Comparison of ENCODE assay signal across 26 cellular contexts in the genomic region with DNA sequence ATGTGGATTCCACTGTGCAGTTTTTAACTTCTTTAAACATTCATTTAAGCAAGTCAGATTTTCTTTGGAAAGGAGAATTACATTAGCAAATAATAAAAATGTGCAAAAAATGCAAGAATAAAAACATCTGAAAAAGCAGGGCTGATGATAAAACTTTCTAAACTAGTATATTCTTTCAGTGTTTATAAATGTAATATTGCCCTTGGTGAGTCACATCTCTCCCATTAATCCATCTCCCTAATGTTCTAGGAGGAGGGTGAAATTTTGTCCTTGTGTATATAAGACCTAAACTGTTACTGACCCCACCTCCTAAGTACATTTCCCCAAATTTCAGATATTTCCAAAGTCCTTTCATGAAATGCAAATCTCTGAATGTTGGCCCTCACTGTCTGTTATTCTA.
"Had no signal": no experiment of that assay in that cellular context is flagged by ENCODE, and none has a peak within 500 bp of the region (broad histone marks: within the 10 kb centered on the region; RNA-seq: fewer than 3 reads in every experiment).

No MANE protein-coding gene starts in this region.

- H3K4me1 Mint-ChIP-seq: naive thymus-derived CD4-positive, alpha-beta T cell; nephron; stimulated activated effector memory CD8-positive, alpha-beta T cell treated with anti-CD3 and anti-CD28 coated beads, Interleukin-12 subunit alpha, Interleukin-12 subunit beta, amount 100 ng/mL, for 72 hours had no signal

- H3K27ac Mint-ChIP-seq: dendritic cell treated with granulocyte-macrophage colony-stimulating factor and Interleukin-4, amounts not matched to agents 40 ng/mL and 50 ng/mL, for 4 days; endodermal cell; naive thymus-derived CD4-positive, alpha-beta T cell; nephron; stimulated activated effector memory CD8-positive, alpha-beta T cell treated with anti-CD3 and anti-CD28 coated beads, Interleukin-12 subunit alpha, Interleukin-12 subunit beta, amount 100 ng/mL, for 72 hours had no signal

- H3K36me3 ChIP-seq: colonic mucosa, prostate gland, right atrium auricular region, thyroid gland had no signal

- H3K9me3 Mint-ChIP-seq: endodermal cell; naive thymus-derived CD4-positive, alpha-beta T cell; nephron; stimulated activated effector memory CD8-positive, alpha-beta T cell treated with anti-CD3 and anti-CD28 coated beads, Interleukin-12 subunit alpha, Interleukin-12 subunit beta, amount 100 ng/mL, for 72 hours had no signal

- H3K27me3 Mint-ChIP-seq: dendritic cell treated with granulocyte-macrophage colony-stimulating factor and Interleukin-4, amounts not matched to agents 40 ng/mL and 50 ng/mL, for 4 days; naive thymus-derived CD4-positive, alpha-beta T cell had no signal

- H3K4me3 ChIP-seq: colonic mucosa, left lung, prostate gland, right atrium auricular region, smooth muscle cell, stomach, thyroid gland had no signal

- H3K9me3 ChIP-seq: colonic mucosa, left lung, prostate gland, right atrium auricular region, stomach, thyroid gland had no signal

- H3K4me2 ChIP-seq: smooth muscle cell had no signal

- H3K27ac ChIP-seq: colonic mucosa, epithelial cell of prostate, left lung, prostate gland, right atrium auricular region, stomach, thyroid gland had no signal

- ATAC-seq: esophagus mucosa; left cardiac atrium; left lung; naive thymus-derived CD4-positive, alpha-beta T cell; sciatic nerve; stimulated activated effector memory CD8-positive, alpha-beta T cell treated with anti-CD3 and anti-CD28 coated beads, Interleukin-12 subunit alpha, Interleukin-12 subunit beta, amount 100 ng/mL, for 72 hours had no signal

- H3K4me1 ChIP-seq: colonic mucosa, left lung, prostate gland, thyroid gland had no signal

- H3K27me3 ChIP-seq: colonic mucosa, left lung, right atrium auricular region, stomach, thyroid gland had no signal

- H3K4me3 Mint-ChIP-seq: dendritic cell treated with granulocyte-macrophage colony-stimulating factor and Interleukin-4, amounts not matched to agents 40 ng/mL and 50 ng/mL, for 4 days; endodermal cell; naive thymus-derived CD4-positive, alpha-beta T cell; nephron; stimulated activated effector memory CD8-positive, alpha-beta T cell treated with anti-CD3 and anti-CD28 coated beads, Interleukin-12 subunit alpha, Interleukin-12 subunit beta, amount 100 ng/mL, for 72 hours had no signal

- DNase-seq: colonic mucosa; effector CD8-positive, alpha-beta T cell; endodermal cell; kidney; left cardiac atrium; left lung; mesendoderm; midbrain; naive thymus-derived CD4-positive, alpha-beta T cell; nucleus accumbens; stimulated activated CD4-positive, alpha-beta T cell treated with anti-CD3 and anti-CD28 coated beads, Interleukin-12 subunit alpha, Interleukin-12 subunit beta, amount 100 ng/mL, for 4 hours; stimulated activated CD4-positive, alpha-beta T cell treated with anti-CD3 and anti-CD28 coated beads, Interleukin-1b, Interleukin-23, amount 100 ng/mL, for 48 hours; stimulated activated CD4-positive, alpha-beta T cell treated with anti-CD3 and anti-CD28 coated beads, Interleukin-4, amount 100 ng/mL, for 24 hours; stimulated activated naive CD4-positive, alpha-beta T cell treated with Interleukin-2 at 50 U/mL for 16 hours; stomach; thyroid gland; trophoblast cell had no signal
